8 cellular contexts compared by ENCODE assay signal in genomic region chr12:76983420-76983819, GRCh38.
"Had no signal": no experiment of that assay in that cellular context is flagged by ENCODE, and none has a peak within 500 bp of the region (broad histone marks: within the 10 kb centered on the region; RNA-seq: fewer than 3 reads in every experiment).

No MANE protein-coding gene starts in this region.

- ATAC-seq: HCT116 had no signal

- H3K4me1 Mint-ChIP-seq: IgD-negative memory B cell had no signal

- H3K27ac ChIP-seq: GM23248 had no signal

- H3K36me3 ChIP-seq: HAP-1 had no signal

- H3K9ac ChIP-seq: GM23248 had no signal

- H3K4me3 ChIP-seq: GM23248, HAP-1 had no signal

- H3K27ac Mint-ChIP-seq: HFFc6, IgD-negative memory B cell had no signal

- H3K4me3 Mint-ChIP-seq: HFFc6 had no signal

- H2AFZ ChIP-seq: GM23248 had no signal

- FAIRE-seq: HTR-8/SVneo had no signal

- H3K4me1 ChIP-seq: HAP-1 had no signal

- DNase-seq: GM23248, GOT3, H7, HFFc6 had no signal
